In the genomic region with DNA sequence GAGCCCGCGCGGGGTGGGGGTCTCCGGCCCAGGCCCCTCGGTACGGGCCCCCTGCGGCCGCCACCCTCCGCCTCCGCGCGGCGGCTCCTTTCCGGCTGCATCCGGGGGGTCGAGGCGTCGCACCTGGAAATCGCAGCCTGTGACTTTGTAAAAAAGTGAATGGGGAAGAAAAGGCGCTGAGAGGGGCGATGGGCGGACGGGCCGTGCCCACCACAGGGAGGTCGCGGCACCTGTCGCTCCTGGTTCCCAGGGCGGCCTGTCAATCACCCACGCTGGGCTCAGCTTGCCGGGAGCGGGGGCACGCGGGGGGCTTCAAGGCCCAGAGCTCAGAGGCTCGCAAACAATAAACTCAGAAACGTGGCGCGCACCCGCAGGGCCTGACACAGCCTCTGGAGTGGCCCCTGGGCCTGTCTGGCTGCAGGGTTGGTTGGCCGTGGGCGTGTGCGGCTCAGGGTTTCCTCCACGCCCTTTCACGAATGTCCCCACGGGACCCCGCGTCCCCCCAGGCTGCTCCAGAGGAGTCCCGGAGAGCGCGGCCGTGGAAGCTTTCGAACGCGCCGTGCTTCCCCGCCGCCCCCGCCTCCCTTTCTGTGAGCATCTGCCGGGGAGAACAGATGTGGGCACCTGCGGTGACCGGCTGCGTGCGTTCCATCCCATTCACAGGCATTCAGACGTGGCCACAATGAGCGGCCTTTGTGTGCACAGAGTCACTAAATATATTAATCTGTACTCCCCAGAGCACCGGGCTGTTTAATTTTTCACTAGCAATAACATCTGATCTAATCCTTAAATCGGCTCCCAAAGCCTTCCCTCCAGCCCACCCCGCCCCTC, we compare ENCODE assay signal across 12 cellular contexts. TPM values are rescaled to one million over a fixed set of nuclear protein-coding genes. Genes with fewer than 3 reads are reported as not detected.
DNase-seq lines count a peak whose midpoint lies in the region; ATAC-seq and TF ChIP-seq lines count a peak whose summit lies in the region.
"Had no signal": no experiment of that assay in that cellular context is flagged by ENCODE, and none has a peak within 500 bp of the region (broad histone marks: within the 10 kb centered on the region; RNA-seq: fewer than 3 reads in every experiment).

No MANE protein-coding gene starts in this region.

- H3K4me1 ChIP-seq in iPS-15b (ENCODE audit: control insufficient read depth, insufficient read depth, low read length): peaks cover 28% of the 10 kb centered on the region
- peaks cover 25 to 55% (median 49%) of the 10 kb centered on the region in 6 donors for H3K4me1 ChIP-seq in spleen

- POLR2A ChIA-PET in RWPE1 (lab: Yijun Ruan, JAX; ENCODE audit: low non-redundant PET): interaction anchor here (0.6 to 0.8 kb wide), 2 partner anchors 9 to 17 kb away, joined by 3 read pairs; no protein-coding TSS in a partner anchor

- CTCF ChIA-PET in RWPE1 (lab: Yijun Ruan, JAX): interaction anchor here (0.5 to 1.7 kb wide), 2 partner anchors 248 to 465 kb away, joined by 3 to 5 read pairs; no protein-coding TSS in a partner anchor

- H3K27me3 ChIP-seq in iPS-15b (ENCODE audit: control insufficient read depth, insufficient read depth, low read length) (peaks cover 46% of the 10 kb centered on the region), spleen (replicated peaks in 1 of 7) (peaks cover 8 to 96% (median 73%) of the 10 kb centered on the region in 7 donors)

- intact Hi-C loops in spleen (cut with DNase I; ENCODE audit: low total_unique reads): no loop called here

- H3K9ac ChIP-seq in iPS-15b (ENCODE audit: low read depth, low read length): no peak overlapping the region

- no peak for ATAC-seq in HG02588 (IDR thresholded peaks at IDR 0.05; ENCODE audit: unreplicated experiment)

- TF ChIP-seq POLR2A in spleen (IDR thresholded peaks at IDR 0.05): no peak

- H3K9me3 ChIP-seq in iPS-15b (ENCODE audit: control insufficient read depth, insufficient read depth, low read length) (peaks cover 13% of the 10 kb centered on the region), spleen (peaks cover 0 to 8% (median 2%) of the 10 kb centered on the region in 8 donors)

- H3K27ac ChIP-seq in spleen (no peak overlapping the region), RWPE1 (no peak overlapping the region)

- TF ChIP-seq CTCF in spleen (IDR thresholded peaks at IDR 0.05 in 8 of 11, conservative IDR thresholded peaks at IDR 0.05 in 3 of 11) (no peak), RWPE1 (conservative IDR thresholded peaks at IDR 0.05; ENCODE audit: low read depth) (no peak)

- peak; percentile 35 for DNase-seq in NCI-H2227 (lab: John Stamatoyannopoulos, UW; ENCODE audit: unreplicated experiment)
- DNase-seq in NCI-H2227 treated with DMSO at 0.1 percent for 48 hours (lab: John Stamatoyannopoulos, UW): no peak
- peak; percentile 94 for DNase-seq in NCI-H748 (lab: John Stamatoyannopoulos, UW; ENCODE audit: unreplicated experiment)
- DNase-seq in spleen: no peak
- DNase-seq in RWPE1 (ENCODE audit: low spot score): no peak
- no peak for DNase-seq in stimulated activated CD4-positive, alpha-beta T cell treated with anti-CD3 and anti-CD28 coated beads, Interleukin-2, amount 100 ng/mL, for 48 hours
- DNase-seq: ACHN; activated T-cell treated with anti-CD3 and anti-CD28 coated beads, Interleukin-2, amount 50 U/mL, for 1 hour; NCI-H1694 treated with DMSO at 0.1 percent for 48 hours had no signal

- no peaks in the 10 kb centered on the region for H3K36me3 ChIP-seq in iPS-15b (ENCODE audit: control insufficient read depth, insufficient read depth, low read length)
- H3K36me3 ChIP-seq in spleen: no peaks in the 10 kb centered on the region

- 10 to 17% (median 13%) methylated on average over 45 to 67 of the region's 67 CpGs for WGBS in spleen, 5 donors

- H3K4me3 ChIP-seq in iPS-15b (ENCODE audit: low read depth, low read length): peak overlapping the region; percentile 32
- peak overlapping the region in 5 of 8 donors; percentile 3 to 76 (median 48) for H3K4me3 ChIP-seq in spleen

RNA-seq across cellular contexts. Expression of gene DLL1, which starts 6.1 kb away (rescaled TPM):
- 100 to 1,000 TPM in 2 of 7 donors, 10 to 100 TPM in 5; 34.7 to 119 (median 79.8) TPM for total RNA-seq in spleen
- polyA plus RNA-seq in spleen: 10 to 100 TPM; 12.6 to 30.3 (median 15.0) TPM
- total RNA-seq: T-helper 1 cell treated with Interleukin-12 subunit alpha and Interleukin-12 subunit beta and Interleukin-4 antibody, amounts not matched to agents 30 ng/mL and 1 ng/mL, for 36 hours had no signal

RNA-seq across cellular contexts. Expression of gene FAM120B, which starts 9.6 kb away (rescaled TPM):
- 10 to 100 TPM; 24.8 to 41.2 (median 27.4) TPM for total RNA-seq in spleen
- polyA plus RNA-seq in spleen: 1 to 10 TPM; 7.6 to 8.7 (median 8.5) TPM

Comparison
In these comparisons a context has a peak if more than half of its experiments do, and no peak if none do; other contexts are left out.
1. DNase-seq: peak in NCI-H2227 (single experiment) and NCI-H748 (single experiment); none in NCI-H2227 treated with DMSO at 0.1 percent for 48 hours (single experiment), spleen (single experiment), RWPE1 (single experiment) and stimulated activated CD4-positive, alpha-beta T cell treated with anti-CD3 and anti-CD28 coated beads, Interleukin-2, amount 100 ng/mL, for 48 hours (0 of 2).